ENCODE assay signal across 10 cellular contexts in genomic region chr3:128486157-128486691, GRCh38. TPM values are rescaled to one million over a fixed set of nuclear protein-coding genes. Genes with fewer than 3 reads are reported as not detected.
DNase-seq lines count a peak whose midpoint lies in the region; ATAC-seq and TF ChIP-seq lines count a peak whose summit lies in the region.
"Had no signal": no experiment of that assay in that cellular context is flagged by ENCODE, and none has a peak within 500 bp of the region (broad histone marks: within the 10 kb centered on the region; RNA-seq: fewer than 3 reads in every experiment).

No MANE protein-coding gene starts in this region.

- peak overlapping the region; percentile 75 for H3K27ac Mint-ChIP-seq in mesothelial cell of epicardium

- peaks cover 0 to 11% of the 10 kb centered on the region in 2 donors for H3K27me3 ChIP-seq in body of pancreas
- peaks cover 53% of the 10 kb centered on the region for H3K27me3 ChIP-seq in thyroid gland

- peak overlapping the region; percentile 96 for H3K27ac ChIP-seq in 22Rv1
- peak overlapping the region in 1 of 4 donors; percentile 93 for H3K27ac ChIP-seq in body of pancreas
- no peak overlapping the region for H3K27ac ChIP-seq in thyroid gland

- intact Hi-C loops in body of pancreas (cut with DNase I): no loop called here
- intact Hi-C loops in thyroid gland (cut with DNase I): loop anchor here (5.0 kb wide), 1 partner anchor 309 kb away; no protein-coding TSS in a partner anchor

- no peaks in the 10 kb centered on the region for H3K9me3 Mint-ChIP-seq in mesothelial cell of epicardium

- H3K4me3 ChIP-seq in HFF-Myc (replicated peaks; ENCODE audit: low read depth, low read length) (peak overlapping the region; percentile 94), cardiac fibroblast (replicated peaks in 1 of 2; ENCODE audit: low read depth in 2 of 2, low read length in 2 of 2) (peak overlapping the region; percentile 71 to 88), body of pancreas (no peak overlapping the region), thyroid gland (replicated peaks in 1 of 3) (peak overlapping the region in 1 of 3 donors; percentile 60)

- H3K4me1 ChIP-seq in body of pancreas: peaks cover 58% of the 10 kb centered on the region
- H3K4me1 ChIP-seq in thyroid gland: peaks cover 21 to 54% of the 10 kb centered on the region in 2 donors

- H3K36me3 Mint-ChIP-seq in mesothelial cell of epicardium: peaks cover 6% of the 10 kb centered on the region

- H3K9me3 ChIP-seq in body of pancreas: no peaks in the 10 kb centered on the region
- H3K9me3 ChIP-seq in thyroid gland: no peaks in the 10 kb centered on the region

- DNase-seq in HFF-Myc (ENCODE audit: extremely low read depth, low read depth) (no peak), cardiac fibroblast (ENCODE audit: low read depth in 2 of 2) (no peak), mesothelial cell of epicardium (ENCODE audit: low spot score in 2 of 2, unreplicated experiment in 2 of 2) (no peak), NCI-H2029 (lab: John Stamatoyannopoulos, UW) (no peak), body of pancreas (no peak), thyroid gland (no peak)
- DNase-seq in effector CD4-positive, alpha-beta T cell: no peak
- DNase-seq: GDM1, MV-4-11 had no signal

- H3K36me3 ChIP-seq in body of pancreas (replicated peaks in 1 of 2; ENCODE audit: insufficient read depth in 1 of 2, low read depth in 2 of 2) (no peaks in the 10 kb centered on the region), thyroid gland (no peaks in the 10 kb centered on the region)

- TF ChIP-seq POLR2A in body of pancreas (IDR thresholded peaks at IDR 0.05) (no peak), thyroid gland (IDR thresholded peaks at IDR 0.05) (no peak)

- H3K4me3 Mint-ChIP-seq in mesothelial cell of epicardium: peak overlapping the region; percentile 94

- peaks cover 53% of the 10 kb centered on the region for H3K4me1 Mint-ChIP-seq in mesothelial cell of epicardium

- ATAC-seq in body of pancreas: no peak

- peaks cover 4% of the 10 kb centered on the region for H3K27me3 Mint-ChIP-seq in mesothelial cell of epicardium (ENCODE audit: low read depth)

- 47 to 66% methylated on average over 17 of the region's 17 CpGs for whole genome bisulfite sequencing in body of pancreas, 2 donors
- 5 to 21% methylated on average over 10 to 13 of the region's 17 CpGs for WGBS in thyroid gland, 2 donors

- no peak for TF ChIP-seq CTCF in 22Rv1 (IDR thresholded peaks at IDR 0.05)
- no peak for TF ChIP-seq CTCF in HFF-Myc (IDR thresholded peaks at IDR 0.05; ENCODE audit: low read depth, low read length, missing control alignments)
- TF ChIP-seq CTCF in cardiac fibroblast (IDR thresholded peaks at IDR 0.05; ENCODE audit: low read depth, low read length): no peak
- no peak for TF ChIP-seq CTCF in mesothelial cell of epicardium (IDR thresholded peaks at IDR 0.05; ENCODE audit: unreplicated experiment)
- TF ChIP-seq CTCF in body of pancreas (IDR thresholded peaks at IDR 0.05): no peak
- TF ChIP-seq CTCF in thyroid gland (IDR thresholded peaks at IDR 0.05): no peak

RNA-seq across cellular contexts. Expression of gene GATA2, which starts 6.8 kb away (rescaled TPM):
- total RNA-seq in mesothelial cell of epicardium (53.2 to 60.4 TPM (median 54.3 TPM) in 3 replicates), body of pancreas (10 to 100 TPM; 11.7 to 12.9 TPM), thyroid gland (10 to 100 TPM in 2 of 4 donors, 1 to 10 TPM in 2; 7.1 to 19.5 (median 9.7) TPM)

RNA-seq across cellular contexts. Expression of gene DNAJB8, which starts 19.5 kb away (rescaled TPM):
- total RNA-seq in mesothelial cell of epicardium (not detected in 3 replicates), body of pancreas (not detected), thyroid gland (not detected)

Comparison
In these comparisons a context has a peak if more than half of its experiments do, and no peak if none do; other contexts are left out.
1. H3K4me3 ChIP-seq: peak in HFF-Myc (single experiment) and cardiac fibroblast (2 of 2); none in body of pancreas (0 of 2).